In genomic region chr9:109052416-109052815, GRCh38 we compare ENCODE assay signal across 25 cellular contexts. TPM values are rescaled to one million over a fixed set of nuclear protein-coding genes. Genes with fewer than 3 reads are reported as not detected.
A peak's percentile ranks its signal among the peaks of the same experiment; 100 is the strongest.
DNase-seq lines count a peak whose midpoint lies in the region; ATAC-seq lines count a peak whose summit lies in the region.
"Had no signal": no experiment of that assay in that cellular context is flagged by ENCODE, and none has a peak within 500 bp of the region (broad histone marks: within the 10 kb centered on the region; RNA-seq: fewer than 3 reads in every experiment).

No MANE protein-coding gene starts in this region.

- H3K4me3 Mint-ChIP-seq in central memory CD8-positive, alpha-beta T cell = no peak overlapping the region
- H3K4me3 Mint-ChIP-seq: activated CD8-positive, alpha-beta T cell treated with anti-CD3 and anti-CD28 coated beads, Interleukin-2, amount 10 ng/mL, durations not matched to agents 7 days and 5 days; activated naive CD4-positive, alpha-beta T cell treated with anti-CD3 and anti-CD28 coated beads, Interleukin-2, amount 50 U/mL, for 24 hours; brain; CD8-positive, alpha-beta memory T cell; mesothelial cell of epicardium; nephron had no signal

- no peaks in the 10 kb centered on the region for H3K27me3 Mint-ChIP-seq in central memory CD8-positive, alpha-beta T cell
- H3K27me3 Mint-ChIP-seq: activated naive CD4-positive, alpha-beta T cell treated with anti-CD3 and anti-CD28 coated beads, Interleukin-2, amount 50 U/mL, for 24 hours; brain; CD8-positive, alpha-beta memory T cell had no signal

- H3K36me3 Mint-ChIP-seq in central memory CD8-positive, alpha-beta T cell (ENCODE audit: insufficient read depth) = peaks cover 52% of the 10 kb centered on the region

- intact Hi-C loops in left colon (cut with DNase I, micrococcal nuclease) = no loop called here

- DNase-seq in AG20443 (ENCODE audit: low spot score) = peak; percentile 37
- peak; percentile 32 for DNase-seq in MV-4-11 (lab: John Stamatoyannopoulos, UW)
- no peak for DNase-seq in central memory CD8-positive, alpha-beta T cell (ENCODE audit: low spot score in 2 of 2)
- peak; percentile 3 for DNase-seq in myocyte (ENCODE audit: low read depth)
- no peak for DNase-seq in left colon
- no peak for DNase-seq in CD1c-positive myeloid dendritic cell (ENCODE audit: extremely low spot score)
- no peak for DNase-seq in cortex of kidney (lab: John Stamatoyannopoulos, UW)
- DNase-seq in HCEC 1CT = no peak
- DNase-seq: activated CD8-positive, alpha-beta T cell treated with anti-CD3 and anti-CD28 coated beads, Interleukin-2, amount 10 ng/mL, durations not matched to agents 7 days and 5 days; activated T-cell treated with anti-CD3 and anti-CD28 coated beads, Interleukin-2, amount 50 U/mL, for 48 hours; CD8-positive, alpha-beta memory T cell; DMS79; erythroblast; glutamatergic neuron; NCI-H187 treated with DMSO at 0.1 percent for 48 hours; Peyer's patch; stimulated activated CD4-positive, alpha-beta T cell treated with anti-CD3 and anti-CD28 coated beads, Interleukin-2, amount 100 ng/mL, for 24 hours; stimulated activated naive CD8-positive, alpha-beta T cell treated with anti-CD3 and anti-CD28 coated beads, Interleukin-15, Interleukin-2, amounts not matched to agents 100 U/mL and 50 U/mL, for 24 hours; T-helper 9 cell; transverse colon had no signal

- H3K27ac Mint-ChIP-seq in central memory CD8-positive, alpha-beta T cell (ENCODE audit: low read depth) = peak overlapping the region; percentile 35
- H3K27ac Mint-ChIP-seq: activated CD8-positive, alpha-beta T cell treated with anti-CD3 and anti-CD28 coated beads, Interleukin-2, amount 10 ng/mL, durations not matched to agents 7 days and 5 days; activated naive CD4-positive, alpha-beta T cell treated with anti-CD3 and anti-CD28 coated beads, Interleukin-2, amount 50 U/mL, for 24 hours; nephron had no signal

- no peak for ATAC-seq in central memory CD8-positive, alpha-beta T cell (replicated peaks; ENCODE audit: extremely low read depth, poor library complexity, severe bottlenecking)
- no peak for ATAC-seq in left colon
- ATAC-seq: activated CD8-positive, alpha-beta T cell treated with anti-CD3 and anti-CD28 coated beads, Interleukin-2, amount 10 ng/mL, durations not matched to agents 7 days and 5 days; left lobe of liver; stimulated activated naive CD8-positive, alpha-beta T cell treated with anti-CD3 and anti-CD28 coated beads, Interleukin-15, Interleukin-2, amounts not matched to agents 100 U/mL and 50 U/mL, for 24 hours had no signal

- H3K9me3 Mint-ChIP-seq in central memory CD8-positive, alpha-beta T cell = no peaks in the 10 kb centered on the region
- H3K9me3 Mint-ChIP-seq: activated naive CD4-positive, alpha-beta T cell treated with anti-CD3 and anti-CD28 coated beads, Interleukin-2, amount 50 U/mL, for 24 hours; brain; CD8-positive, alpha-beta memory T cell; mesothelial cell of epicardium; nephron had no signal

- H3K4me1 Mint-ChIP-seq in central memory CD8-positive, alpha-beta T cell = no peaks in the 10 kb centered on the region
- H3K4me1 Mint-ChIP-seq: brain, mesothelial cell of epicardium, nephron had no signal

RNA-seq across cellular contexts. Expression of gene CTNNAL1, which starts 39.1 kb away (rescaled TPM):
- total RNA-seq in myocyte (45.6 and 93.6 TPM in 2 replicates), left colon (10 to 100 TPM in 1 of 2 donors, 1 to 10 TPM in 1; 7.6 to 13.1 TPM)
- polyA plus RNA-seq in myocyte (2012) = 7.9 TPM

Comparison
In these comparisons a context has a peak if more than half of its experiments do, and no peak if none do; other contexts are left out.
1. DNase-seq: peak in AG20443 (single experiment), MV-4-11 (single experiment) and myocyte (single experiment); none in central memory CD8-positive, alpha-beta T cell (0 of 2), left colon (0 of 2), CD1c-positive myeloid dendritic cell (single experiment), cortex of kidney (single experiment) and HCEC 1CT (single experiment).